In genomic region chr2:119397196-119397595, GRCh38 we compare ENCODE assay signal across 21 cellular contexts. TPM values are rescaled to one million over a fixed set of nuclear protein-coding genes. Genes with fewer than 3 reads are reported as not detected.
DNase-seq lines count a peak whose midpoint lies in the region; ATAC-seq, FAIRE-seq and TF ChIP-seq lines count a peak whose summit lies in the region.
"Had no signal": no experiment of that assay in that cellular context is flagged by ENCODE, and none has a peak within 500 bp of the region (broad histone marks: within the 10 kb centered on the region; RNA-seq: fewer than 3 reads in every experiment).

No MANE protein-coding gene starts in this region.

- no peak overlapping the region for H3K56ac ChIP-seq in H1 (replicated peaks; ENCODE audit: insufficient read length, low read depth, low read length)

- H3K4me2 ChIP-seq in H1 (ENCODE audit: insufficient read depth in 1 of 2, low read depth in 2 of 2, low read length in 2 of 2) (no peak overlapping the region), neuronal stem cell (ENCODE audit: insufficient read depth, low read length, poor library complexity, severe bottlenecking) (no peak overlapping the region)
- H3K4me2 ChIP-seq: GM23338 had no signal

- no peak overlapping the region for H2BK12ac ChIP-seq in H1 (ENCODE audit: low read depth, low read length)
- no peak overlapping the region for H2BK12ac ChIP-seq in neuronal stem cell (ENCODE audit: low read length)

- no peak overlapping the region for H3K27ac ChIP-seq in H1 (ENCODE audit: low read depth, low read length)
- no peak overlapping the region for H3K27ac ChIP-seq in neuronal stem cell (replicated peaks; ENCODE audit: low read length)
- H3K27ac ChIP-seq in upper lobe of right lung, result no peak overlapping the region

- H4K20me1 ChIP-seq in H1 (replicated peaks in 1 of 2; ENCODE audit: control insufficient read depth in 1 of 2, insufficient read depth in 2 of 2, low read length in 2 of 2), result no peaks in the 10 kb centered on the region

- peak; percentile 20 for ATAC-seq in upper lobe of right lung
- ATAC-seq: GM23338 had no signal

- no peak for TF ChIP-seq RAD21 in H1 (IDR thresholded peaks at IDR 0.05 in 1 of 2, conservative IDR thresholded peaks at IDR 0.05 in 1 of 2; ENCODE audit: low read depth in 2 of 2, low read length in 2 of 2)

- no peak for FAIRE-seq in H1 (lab: Jason Lieb, UNC)
- FAIRE-seq: GM12891, GM18507, H54 had no signal

- H2BK120ac ChIP-seq in H1 (replicated peaks; ENCODE audit: low read depth, low read length) (no peak overlapping the region), neuronal stem cell (ENCODE audit: low read depth, low read length) (no peak overlapping the region)

- H3K23ac ChIP-seq in H1 (ENCODE audit: insufficient read length) (no peak overlapping the region), neuronal stem cell (ENCODE audit: low read depth, low read length, poor library complexity) (no peak overlapping the region)

- no peak overlapping the region for H3K4me3 ChIP-seq in H1 (ENCODE audit: extremely low read depth in 1 of 4, insufficient read depth in 2 of 4, low read depth in 3 of 4, low read length in 4 of 4)
- H3K4me3 ChIP-seq in neuronal stem cell (ENCODE audit: low read length in 2 of 2), result no peak overlapping the region
- H3K4me3 ChIP-seq in upper lobe of right lung, result no peak overlapping the region
- H3K4me3 ChIP-seq: GM23338, HAP-1 had no signal

- H4K91ac ChIP-seq in H1 (replicated peaks; ENCODE audit: insufficient read length, low read length) (no peak overlapping the region), neuronal stem cell (ENCODE audit: low read depth, low read length, poor library complexity) (no peak overlapping the region)

- no peaks in the 10 kb centered on the region for H3K23me2 ChIP-seq in H1 (ENCODE audit: low read depth, low read length)

- 80% methylated on average over 6 of the region's 6 CpGs; no CpG with 5 or more reads in 1 of the 2 experiments for WGBS in H1 (ENCODE audit: extremely low coverage in 1 of 2, insufficient coverage in 1 of 2, insufficient read length in 1 of 2, insufficient replicate concordance in 2 of 2, low coverage in 1 of 2, low lambda C conversion rate in 2 of 2, missing lambda C conversion rate in 1 of 2), 2 experiments
- WGBS in neuronal stem cell (ENCODE audit: extremely low coverage in 2 of 2, insufficient read length in 2 of 2, insufficient replicate concordance in 1 of 2), 2 donors, result no CpG with 5 or more reads among the region's 6 CpGs

- TF ChIP-seq EP300 in H1 (IDR thresholded peaks at IDR 0.05; ENCODE audit: borderline replicate concordance in 1 of 2, low read depth in 2 of 2, low read length in 2 of 2), result no peak

- H3K36me3 ChIP-seq in H1 (ENCODE audit: control insufficient read depth in 2 of 4, insufficient read depth in 4 of 4, low read length in 3 of 4), result no peaks in the 10 kb centered on the region
- no peaks in the 10 kb centered on the region for H3K36me3 ChIP-seq in neuronal stem cell (replicated peaks in 1 of 2; ENCODE audit: control insufficient read depth in 2 of 2, insufficient read depth in 2 of 2, low read length in 2 of 2)
- no peaks in the 10 kb centered on the region for H3K36me3 ChIP-seq in upper lobe of right lung
- H3K36me3 ChIP-seq: HAP-1 had no signal

- H2BK20ac ChIP-seq in H1 (ENCODE audit: low read length), result no peak overlapping the region

- intact Hi-C loops in upper lobe of right lung (cut with DNase I), result no loop called here

- H3K27me3 ChIP-seq in H1 (replicated peaks in 1 of 4; ENCODE audit: control insufficient read depth in 3 of 4, extremely low read depth in 1 of 4, insufficient read depth in 3 of 4, low read length in 3 of 4) (no peaks in the 10 kb centered on the region), neuronal stem cell (ENCODE audit: control insufficient read depth in 3 of 3, insufficient read depth in 3 of 3, low read depth in 1 of 3, low read length in 3 of 3) (peaks cover 0 to 4% (median 0%) of the 10 kb centered on the region in 3 experiments), upper lobe of right lung (no peaks in the 10 kb centered on the region)

- DNase-seq in H1 (ENCODE audit: low read depth in 1 of 2, low spot score in 2 of 2) (no peak), islet precursor cell (peak; percentile 28), neuronal stem cell (ENCODE audit: low spot score) (no peak), upper lobe of right lung (no peak), T-helper 2 cell (no peak), activated gamma-delta T cell (lab: John Stamatoyannopoulos, UW) (no peak)
- no peak for DNase-seq in effector CD4-positive, alpha-beta T cell
- DNase-seq: C1 segment of cervical spinal cord; Calu3; CD4-positive, alpha-beta memory T cell; COR-L47; DMS53; DMS79 treated with DMSO at 0.1 percent for 48 hours; GF-D8; HFFc6 had no signal

- no peak for TF ChIP-seq POLR2A in H1 (IDR thresholded peaks at IDR 0.05; ENCODE audit: control extremely low read depth in 1 of 2, low read depth in 2 of 2, low read length in 2 of 2)

- H3K79me1 ChIP-seq in H1 (ENCODE audit: low read depth, low read length) (no peaks in the 10 kb centered on the region), neuronal stem cell (ENCODE audit: low read depth, low read length) (peaks cover 4% of the 10 kb centered on the region)

- CTCF ChIA-PET in H1 (lab: Charles Lee; ENCODE audit: partially characterized antibody), result interaction anchor here (0.5 to 21.3 kb wide), 3 partner anchors 14 to 79 kb away, joined by 3 to 411 read pairs (median 4); no protein-coding TSS in a partner anchor

- H4K5ac ChIP-seq in H1 (ENCODE audit: insufficient read length, low read depth, low read length), result no peak overlapping the region

- H3K18ac ChIP-seq in H1 (ENCODE audit: extremely low read depth, low read length) (0 out of 2 replicates have a peak overlapping the region, but pooled peaks have one; percentile 1), neuronal stem cell (ENCODE audit: low read length) (peak overlapping the region; percentile 41)

- no peak overlapping the region for H3K4ac ChIP-seq in H1 (replicated peaks; ENCODE audit: insufficient read length, low read depth, low read length)
- no peak overlapping the region for H3K4ac ChIP-seq in neuronal stem cell (ENCODE audit: low read length)

- no peaks in the 10 kb centered on the region for H3K79me2 ChIP-seq in H1 (ENCODE audit: control insufficient read depth in 1 of 2, insufficient read depth in 2 of 2, low read length in 2 of 2)

- H2BK15ac ChIP-seq in H1 (ENCODE audit: low read length), result no peak overlapping the region
- peak overlapping the region; percentile 45 for H2BK15ac ChIP-seq in neuronal stem cell (ENCODE audit: low read length)

- H3K9ac ChIP-seq in H1 (replicated peaks in 1 of 4; ENCODE audit: extremely low read depth in 1 of 4, low read depth in 3 of 4, low read length in 3 of 4) (no peak overlapping the region), neuronal stem cell (ENCODE audit: low read depth, low read length, poor library complexity) (no peak overlapping the region)

- H4K8ac ChIP-seq in H1 (ENCODE audit: extremely low read depth, insufficient read depth, low read length) (no peak overlapping the region; the same call in 1 of the 2 replicates), neuronal stem cell (ENCODE audit: low read depth, low read length) (peak overlapping the region; percentile 6)

- H2AK5ac ChIP-seq in H1 (ENCODE audit: low read depth, low read length), result no peak overlapping the region
- peak overlapping the region; percentile 61 for H2AK5ac ChIP-seq in neuronal stem cell (ENCODE audit: low read depth, low read length)

- H3K14ac ChIP-seq in H1 (ENCODE audit: insufficient read length) (no peak overlapping the region), neuronal stem cell (ENCODE audit: low read length) (no peak overlapping the region)

- POLR2A ChIA-PET in H1 (lab: Charles Lee; ENCODE audit: partially characterized antibody), result no interaction called here

- TF ChIP-seq CTCF in H1 (IDR thresholded peaks at IDR 0.05; ENCODE audit: control extremely low read depth in 1 of 3, insufficient read depth in 1 of 3, low read depth in 1 of 3, low read length in 3 of 3), result no peak
- no peak for TF ChIP-seq CTCF in upper lobe of right lung (IDR thresholded peaks at IDR 0.05)

- no peaks in the 10 kb centered on the region for H3K9me3 ChIP-seq in H1 (ENCODE audit: insufficient read depth in 2 of 2, low read depth in 1 of 2, low read length in 1 of 2)
- peaks cover 0 to 2% of the 10 kb centered on the region in 2 donors for H3K9me3 ChIP-seq in neuronal stem cell (replicated peaks in 1 of 2; ENCODE audit: control insufficient read depth in 2 of 2, insufficient read depth in 1 of 2, low read depth in 1 of 2, low read length in 2 of 2)
- no peaks in the 10 kb centered on the region for H3K9me3 ChIP-seq in upper lobe of right lung
- H3K9me3 ChIP-seq: HAP-1 had no signal

- no peak overlapping the region for H2AFZ ChIP-seq in H1 (ENCODE audit: low read length)
- no peak overlapping the region for H2AFZ ChIP-seq in neuronal stem cell (ENCODE audit: low read length)
- H2AFZ ChIP-seq: GM23338 had no signal

- no peak overlapping the region for H2BK5ac ChIP-seq in H1 (ENCODE audit: low read depth, low read length)
- H2BK5ac ChIP-seq in neuronal stem cell (ENCODE audit: low read length), result peak overlapping the region; percentile 69

- no peaks in the 10 kb centered on the region; a peak in 1 of 7 replicates for H3K4me1 ChIP-seq in H1 (replicated peaks in 1 of 4; ENCODE audit: control insufficient read depth in 3 of 4, insufficient read depth in 4 of 4, low read length in 3 of 4)
- peaks cover 0 to 2% of the 10 kb centered on the region in 2 donors for H3K4me1 ChIP-seq in neuronal stem cell (ENCODE audit: control insufficient read depth in 2 of 2, insufficient read depth in 1 of 2, low read depth in 1 of 2, low read length in 2 of 2)
- H3K4me1 ChIP-seq in upper lobe of right lung, result no peaks in the 10 kb centered on the region
- H3K4me1 ChIP-seq: HAP-1 had no signal

RNA-seq across cellular contexts. Expression of gene DBI, which starts 30.4 kb away (rescaled TPM):
- total RNA-seq in H1 (2021; fragmentation: NEBNext Ultra II Directional; extraction: Animal tissue kit (Norgen Biotek cat#: 25700)), result 180 and 186 TPM in 2 replicates
- polyA plus RNA-seq in H1 (2011; rRNA removed), result 116 and 212 TPM in 2 replicates
- polyA plus RNA-seq in H1 (2011; cell fraction: cytosol; rRNA removed), result 295 TPM
- polyA plus RNA-seq in H1 (2011; cell fraction: nucleus; rRNA removed), result 74.9 TPM
- 342 to 401 TPM (median 370 TPM) in 4 replicates for polyA plus RNA-seq in H1 (2012, experiment 1 of 2)
- 377 TPM for polyA plus RNA-seq in H1 (2012, experiment 2 of 2)
- polyA plus RNA-seq in H1 (2013, experiment 1 of 2), result 716 TPM
- 804 TPM for polyA plus RNA-seq in H1 (2013, experiment 2 of 2)
- polyA minus RNA-seq in H1 (2011; rRNA and poly(A)+ RNA removed), result 61.1 and 68.3 TPM in 2 replicates
- 41.0 TPM for polyA minus RNA-seq in H1 (2011; cell fraction: cytosol; rRNA and poly(A)+ RNA removed)
- polyA minus RNA-seq in H1 (2011; cell fraction: nucleus; rRNA and poly(A)+ RNA removed), result 85.9 TPM
- 678 TPM for polyA plus RNA-seq in neuronal stem cell (2013, experiment 1 of 2)
- 678 TPM for polyA plus RNA-seq in neuronal stem cell (2013, experiment 2 of 2)
- total RNA-seq in upper lobe of right lung, result 176 TPM

RNA-seq across cellular contexts. Expression of gene C2orf76, which starts 30.6 kb away (rescaled TPM):
- 5.0 and 6.2 TPM in 2 replicates for total RNA-seq in H1 (2021; fragmentation: NEBNext Ultra II Directional; extraction: Animal tissue kit (Norgen Biotek cat#: 25700))
- polyA plus RNA-seq in H1 (2011; rRNA removed), result 2.1 and 4.4 TPM in 2 replicates
- 4.4 TPM for polyA plus RNA-seq in H1 (2011; cell fraction: cytosol; rRNA removed)
- polyA plus RNA-seq in H1 (2011; cell fraction: nucleus; rRNA removed), result 1.1 TPM
- polyA plus RNA-seq in H1 (2012, experiment 1 of 2), result 5.8 to 14.0 TPM (median 6.5 TPM) in 4 replicates
- polyA plus RNA-seq in H1 (2012, experiment 2 of 2), result 5.7 TPM
- 9.5 TPM for polyA plus RNA-seq in H1 (2013, experiment 1 of 2)
- polyA plus RNA-seq in H1 (2013, experiment 2 of 2), result 8.3 TPM
- 1.4 and 2.1 TPM in 2 replicates for polyA minus RNA-seq in H1 (2011; rRNA and poly(A)+ RNA removed)
- 1.2 TPM for polyA minus RNA-seq in H1 (2011; cell fraction: cytosol; rRNA and poly(A)+ RNA removed)
- 3.8 TPM for polyA minus RNA-seq in H1 (2011; cell fraction: nucleus; rRNA and poly(A)+ RNA removed)
- polyA plus RNA-seq in neuronal stem cell (2013, experiment 1 of 2), result 20.8 TPM
- 21.6 TPM for polyA plus RNA-seq in neuronal stem cell (2013, experiment 2 of 2)
- total RNA-seq in upper lobe of right lung, result 11.8 TPM

RNA-seq across cellular contexts. Expression of gene TMEM37, which starts 34.5 kb away (rescaled TPM):
- total RNA-seq in H1 (2021; fragmentation: NEBNext Ultra II Directional; extraction: Animal tissue kit (Norgen Biotek cat#: 25700)), result 9.9 and 11.0 TPM in 2 replicates
- 16.2 and 20.4 TPM in 2 replicates for polyA plus RNA-seq in H1 (2011; rRNA removed)
- polyA plus RNA-seq in H1 (2011; cell fraction: cytosol; rRNA removed), result 13.4 TPM
- 13.5 TPM for polyA plus RNA-seq in H1 (2011; cell fraction: nucleus; rRNA removed)
- polyA plus RNA-seq in H1 (2012, experiment 1 of 2), result 7.9 to 9.4 TPM (median 8.6 TPM) in 4 replicates
- polyA plus RNA-seq in H1 (2012, experiment 2 of 2), result 12.2 TPM
- 9.0 TPM for polyA plus RNA-seq in H1 (2013, experiment 1 of 2)
- 10.0 TPM for polyA plus RNA-seq in H1 (2013, experiment 2 of 2)
- polyA minus RNA-seq in H1 (2011; rRNA and poly(A)+ RNA removed), result 6.5 and 8.2 TPM in 2 replicates
- 4.6 TPM for polyA minus RNA-seq in H1 (2011; cell fraction: cytosol; rRNA and poly(A)+ RNA removed)
- 9.5 TPM for polyA minus RNA-seq in H1 (2011; cell fraction: nucleus; rRNA and poly(A)+ RNA removed)
- polyA plus RNA-seq in neuronal stem cell (2013, experiment 1 of 2), result 0.71 TPM
- polyA plus RNA-seq in neuronal stem cell (2013, experiment 2 of 2), result 0.58 TPM
- 23.8 TPM for total RNA-seq in upper lobe of right lung
- total RNA-seq: Daoy, HFFc6 had no signal
- polyA plus RNA-seq: CD4-positive, alpha-beta memory T cell had no signal
